8 cellular contexts compared by ENCODE assay signal in the genomic region with DNA sequence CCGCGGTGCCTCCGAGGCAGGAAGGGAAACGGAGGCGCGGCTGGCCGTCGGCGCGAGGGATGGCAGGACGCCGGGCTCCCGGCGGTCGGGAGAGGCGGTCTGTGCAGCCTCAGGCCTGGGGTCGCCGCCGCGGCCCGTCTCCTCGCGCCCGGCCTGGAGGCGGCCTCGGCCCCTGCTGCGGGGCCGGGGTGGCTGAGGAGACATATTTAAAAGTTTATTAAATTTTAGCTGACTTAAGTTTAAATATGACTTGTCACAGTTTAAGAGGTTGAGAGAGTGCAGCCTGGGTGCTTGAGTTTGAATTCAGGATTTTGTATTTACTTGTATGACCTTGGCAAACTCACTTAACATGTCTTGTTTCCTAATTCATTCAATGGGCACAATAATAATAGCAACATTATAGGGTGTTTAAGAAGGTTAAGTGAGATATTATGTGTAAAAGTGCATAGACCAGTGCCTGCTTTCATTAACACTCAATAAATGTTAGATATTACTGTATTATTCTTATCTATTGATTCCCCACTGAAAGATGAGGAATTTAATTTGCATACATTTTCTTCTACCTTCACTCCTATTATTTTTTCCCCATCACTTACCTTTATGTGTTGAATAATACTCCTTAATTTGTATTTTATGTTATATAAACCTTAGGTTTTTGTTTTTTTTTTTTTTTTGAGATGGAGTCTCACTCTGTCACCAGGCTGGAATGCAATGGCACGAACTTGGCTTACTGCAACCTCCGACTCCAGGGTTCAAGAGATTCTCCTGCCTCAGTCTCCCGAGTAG. TPM values are rescaled to one million over a fixed set of nuclear protein-coding genes. Genes with fewer than 3 reads are reported as not detected.
A peak's percentile ranks its signal among the peaks of the same experiment; 100 is the strongest.
DNase-seq lines count a peak whose midpoint lies in the region; ATAC-seq and TF ChIP-seq lines count a peak whose summit lies in the region.

No MANE protein-coding gene starts in this region.

- POLR2A ChIA-PET in CD4-positive, alpha-beta T cell (lab: Charles Lee) = interaction anchor here (1.1 to 2.1 kb wide), 5 partner anchors 9 to 152 kb away, joined by 3 to 8 read pairs (median 6); a partner anchor contains a TSS

- H3F3A ChIP-seq in MM.1S (ENCODE audit: insufficient read depth, low read length) = 0 out of 2 replicates have a peak, but pooled peaks cover 6% of the 10 kb centered on the region
- peaks cover 44% of the 10 kb centered on the region for H3F3A ChIP-seq in neural progenitor cell (ENCODE audit: low read depth)

- intact Hi-C loops in CD4-positive, alpha-beta T cell (cut with DNase I, micrococcal nuclease) = loop anchor here (1.0 to 5.0 kb wide), 4 partner anchors 28 to 153 kb away; a partner anchor contains a TSS

- H3K27ac ChIP-seq in CD4-positive, alpha-beta T cell (ENCODE audit: low read depth, low read length) = peak overlapping the region; percentile 69
- H3K27ac ChIP-seq in MM.1S (ENCODE audit: low read length) (peak overlapping the region; percentile 60; the same call in 1 of the 2 replicates), neural progenitor cell (no peak overlapping the region)

- peak overlapping the region; percentile 68 for H3K4me2 ChIP-seq in MM.1S (ENCODE audit: low read depth, low read length)
- peak overlapping the region; percentile 84 for H3K4me2 ChIP-seq in neural progenitor cell

- H3K79me2 ChIP-seq in MM.1S (ENCODE audit: low read length) (no peaks in the 10 kb centered on the region), neural progenitor cell (ENCODE audit: low read depth) (peaks cover 37% of the 10 kb centered on the region)

- H3K4me3 ChIP-seq in MM.1S (ENCODE audit: low read length) = peak overlapping the region; percentile 79
- peak overlapping the region; percentile 93 for H3K4me3 ChIP-seq in endocrine pancreas (ENCODE audit: control insufficient read depth, insufficient read depth, low read length)
- peak overlapping the region; percentile 70 for H3K4me3 ChIP-seq in neural progenitor cell

- H3K27ac Mint-ChIP-seq in CD4-positive, alpha-beta T cell = peak overlapping the region; percentile 45
- no peak overlapping the region for H3K27ac Mint-ChIP-seq in neural progenitor cell

- CTCF ChIA-PET in CD4-positive, alpha-beta T cell (lab: Charles Lee) = no interaction called here

- no peaks in the 10 kb centered on the region for H3K9me2 ChIP-seq in MM.1S (replicated peaks; ENCODE audit: insufficient read depth, low read length)

- peak; percentile 4 for ATAC-seq in CD4-positive, alpha-beta T cell (ENCODE audit: poor library complexity)
- ATAC-seq in GM21619 (IDR thresholded peaks at IDR 0.05; ENCODE audit: unreplicated experiment) = peak; percentile 28

- peaks cover 42% of the 10 kb centered on the region for H3K4me1 Mint-ChIP-seq in CD4-positive, alpha-beta T cell (ENCODE audit: low read depth)
- H3K4me1 Mint-ChIP-seq in neural progenitor cell = peaks cover 36% of the 10 kb centered on the region

- H3K9ac ChIP-seq in MM.1S (ENCODE audit: low read length) = peak overlapping the region; percentile 76
- peak overlapping the region; percentile 30 for H3K9ac ChIP-seq in endocrine pancreas (ENCODE audit: control insufficient read depth, insufficient read depth, low read length)
- H3K9ac ChIP-seq in neural progenitor cell = peak overlapping the region; percentile 22

- H3K9me3 ChIP-seq in CD4-positive, alpha-beta T cell (ENCODE audit: control insufficient read depth, low read length) = no peaks in the 10 kb centered on the region
- H3K9me3 ChIP-seq in MM.1S (replicated peaks; ENCODE audit: insufficient read depth, low read length) = no peaks in the 10 kb centered on the region
- no peaks in the 10 kb centered on the region for H3K9me3 ChIP-seq in endocrine pancreas (ENCODE audit: control insufficient read depth, low read length)
- no peaks in the 10 kb centered on the region for H3K9me3 ChIP-seq in neural progenitor cell (ENCODE audit: low read depth)

- H3K4me1 ChIP-seq in MM.1S (ENCODE audit: low read length) = 0 out of 2 replicates have a peak, but pooled peaks cover 7% of the 10 kb centered on the region
- H3K4me1 ChIP-seq in endocrine pancreas (ENCODE audit: control insufficient read depth, insufficient read depth, low read length) = peaks cover 13% of the 10 kb centered on the region
- peaks cover 42% of the 10 kb centered on the region for H3K4me1 ChIP-seq in neural progenitor cell

- H2AFZ ChIP-seq in MM.1S (ENCODE audit: low read length) (peak overlapping the region; percentile 76), neural progenitor cell (replicated peaks) (no peak overlapping the region)

- H3K4me3 Mint-ChIP-seq in CD4-positive, alpha-beta T cell = peak overlapping the region; percentile 88
- H3K4me3 Mint-ChIP-seq in neural progenitor cell = peak overlapping the region; percentile 94

- TF ChIP-seq CTCF in CD4-positive, alpha-beta T cell (IDR thresholded peaks at IDR 0.05) = no peak
- TF ChIP-seq CTCF in MM.1S (IDR thresholded peaks at IDR 0.05; ENCODE audit: low read length) = no peak
- no peak for TF ChIP-seq CTCF in neural progenitor cell (IDR thresholded peaks at IDR 0.05)

- H3K27me3 Mint-ChIP-seq in CD4-positive, alpha-beta T cell = no peaks in the 10 kb centered on the region
- H3K27me3 Mint-ChIP-seq in neural progenitor cell (ENCODE audit: insufficient read depth, low read depth) = peaks cover 5% of the 10 kb centered on the region

- H3K36me3 ChIP-seq in MM.1S (replicated peaks; ENCODE audit: insufficient read depth, low read length) (no peaks in the 10 kb centered on the region), endocrine pancreas (ENCODE audit: control insufficient read depth, insufficient read depth, low read length) (no peaks in the 10 kb centered on the region), neural progenitor cell (no peaks in the 10 kb centered on the region)

- H3K9me3 Mint-ChIP-seq in CD4-positive, alpha-beta T cell = no peaks in the 10 kb centered on the region
- H3K9me3 Mint-ChIP-seq in neural progenitor cell = no peaks in the 10 kb centered on the region

- no peaks in the 10 kb centered on the region for H3K36me3 Mint-ChIP-seq in CD4-positive, alpha-beta T cell (ENCODE audit: low read depth)
- H3K36me3 Mint-ChIP-seq in neural progenitor cell = peaks cover 9% of the 10 kb centered on the region

- no peaks in the 10 kb centered on the region for H3K27me3 ChIP-seq in CD4-positive, alpha-beta T cell (ENCODE audit: control insufficient read depth, insufficient read depth, low read length)
- H3K27me3 ChIP-seq in MM.1S (replicated peaks; ENCODE audit: insufficient read depth, low read length) (no peaks in the 10 kb centered on the region), endocrine pancreas (ENCODE audit: control insufficient read depth, insufficient read depth, low read length) (no peaks in the 10 kb centered on the region), neural progenitor cell (no peaks in the 10 kb centered on the region)

- H4K20me1 ChIP-seq in MM.1S (ENCODE audit: insufficient read depth, low read length) (no peaks in the 10 kb centered on the region), neural progenitor cell (ENCODE audit: low read depth) (peaks cover 3% of the 10 kb centered on the region)

- no peak for DNase-seq in CD4-positive, alpha-beta T cell
- DNase-seq in MM.1S = peak; percentile 27
- no peak for DNase-seq in neural progenitor cell (ENCODE audit: low spot score)
- DNase-seq in superior temporal gyrus (ENCODE audit: extremely low spot score) = no peak
- no peak for DNase-seq in activated CD4-positive, alpha-beta T cell treated with anti-CD3 and anti-CD28 coated beads for 4 hours
- DNase-seq in NCI-H2081 treated with DMSO at 0.1 percent for 48 hours (lab: John Stamatoyannopoulos, UW) = no peak

RNA-seq across cellular contexts. Expression of a gene that starts 0.7 kb away (rescaled TPM):
- 10 to 100 TPM; 12.9 to 14.1 TPM for total RNA-seq in CD4-positive, alpha-beta T cell
- total RNA-seq in neural progenitor cell (ENCODE audit: low replicate concordance) = 12.9 and 15.8 TPM in 2 replicates

RNA-seq across cellular contexts. Expression of a gene that starts 27.8 kb away (rescaled TPM):
- total RNA-seq in CD4-positive, alpha-beta T cell = 100 to 1,000 TPM; 106 to 112 TPM
- total RNA-seq in neural progenitor cell (ENCODE audit: low replicate concordance) = 33.4 and 39.3 TPM in 2 replicates

Comparison
In these comparisons a context has a peak if more than half of its experiments do, and no peak if none do; other contexts are left out.
1. H3K9ac ChIP-seq: peak in every context shown above with its lines; median percentile 76 in MM.1S; 30 in endocrine pancreas; 22 in neural progenitor cell.